Comparison of ENCODE assay signal across 22 cellular contexts in genomic region chr6:136780972-136781371, GRCh38. TPM values are rescaled to one million over a fixed set of nuclear protein-coding genes. Genes with fewer than 3 reads are reported as not detected.
DNase-seq lines count a peak whose midpoint lies in the region; ATAC-seq, FAIRE-seq and TF ChIP-seq lines count a peak whose summit lies in the region.
"Had no signal": no experiment of that assay in that cellular context is flagged by ENCODE, and none has a peak within 500 bp of the region (broad histone marks: within the 10 kb centered on the region; RNA-seq: fewer than 3 reads in every experiment).

No MANE protein-coding gene starts in this region.

- H3K79me2 ChIP-seq in PC-9 (ENCODE audit: low read depth) = peaks cover 92% of the 10 kb centered on the region

- CTCF ChIA-PET in PC-9 (lab: Charles Lee) = interaction anchor here (1.1 kb wide), 1 partner anchor 11 kb away, joined by 5 read pairs; the partner anchor contains the start of gene MAP3K5

- H3K27ac Mint-ChIP-seq in HFFc6 = no peak overlapping the region

- no peaks in the 10 kb centered on the region for H4K20me1 ChIP-seq in PC-9 (ENCODE audit: insufficient read depth)

- H3K4me3 ChIP-seq in left ventricle myocardium inferior = no peak overlapping the region
- H3K4me3 ChIP-seq in PC-9 = no peak overlapping the region
- no peak overlapping the region for H3K4me3 ChIP-seq in neutrophil (ENCODE audit: low read depth in 1 of 2, low read length in 1 of 2)
- no peak overlapping the region for H3K4me3 ChIP-seq in kidney (ENCODE audit: low read length in 2 of 2)
- H3K4me3 ChIP-seq: GM23248, HAP-1 had no signal

- H3K27me3 ChIP-seq in left ventricle myocardium inferior (ENCODE audit: low read depth) = no peaks in the 10 kb centered on the region
- H3K27me3 ChIP-seq in PC-9 (ENCODE audit: insufficient read depth, low read depth) = no peaks in the 10 kb centered on the region
- no peaks in the 10 kb centered on the region for H3K27me3 ChIP-seq in neutrophil

- no peak for ATAC-seq in left ventricle myocardium superior
- ATAC-seq: Panc1 had no signal

- peaks cover 43% of the 10 kb centered on the region for H3K4me1 Mint-ChIP-seq in HFFc6 (ENCODE audit: low read depth)

- no TSS peak for BruUV-seq in PC-9 (replicated peaks; lab: Mats Ljungman, UMichigan)

- H3F3A ChIP-seq in PC-9 (ENCODE audit: insufficient read depth, low read depth) = peaks cover 34% of the 10 kb centered on the region

- TF ChIP-seq CTCF in left ventricle myocardium inferior (IDR thresholded peaks at IDR 0.05; ENCODE audit: borderline replicate concordance) = no peak
- no peak for TF ChIP-seq CTCF in PC-9 (conservative IDR thresholded peaks at IDR 0.05)
- TF ChIP-seq CTCF in neutrophil (IDR thresholded peaks at IDR 0.05) = no peak
- no peak for TF ChIP-seq CTCF in HFFc6 (IDR thresholded peaks at IDR 0.05)
- no peak for TF ChIP-seq CTCF in kidney (IDR thresholded peaks at IDR 0.05; ENCODE audit: borderline replicate concordance, extremely low read depth, insufficient read depth)

- H3K9me2 ChIP-seq in PC-9 (ENCODE audit: insufficient read depth) = no peaks in the 10 kb centered on the region

- H3K4me3 Mint-ChIP-seq in HFFc6 = no peak overlapping the region

- DNase-seq in left ventricle myocardium inferior = no peak
- DNase-seq in left ventricle myocardium superior = no peak
- no peak for DNase-seq in PC-9
- peak in 1 of 61 donors; percentile 16 for DNase-seq in caudate nucleus (lab: John Stamatoyannopoulos, UW)
- no peak for DNase-seq in HFFc6
- no peak for DNase-seq in NCI-H524 treated with DMSO at 0.1 percent for 48 hours (lab: John Stamatoyannopoulos, UW)
- no peak for DNase-seq in kidney
- DNase-seq: AML-193; DMS79; GM23248; MV-4-11; NCI-H1105 treated with DMSO at 0.1 percent for 48 hours; NCI-H2029 treated with DMSO at 0.1 percent for 48 hours; NCI-H226; NCI-H510A treated with DMSO at 0.1 percent for 48 hours; NCI-H774; NK-92 treated with Interleukin-12 subunit alpha and Interleukin-12 subunit beta, amount 100 ng/mL, for 24 hours; SIG-M5 had no signal

- intact Hi-C loops in left ventricle myocardium inferior (cut with micrococcal nuclease) (no loop called here), left ventricle myocardium superior (cut with micrococcal nuclease) (no loop called here), PC-9 (cut with micrococcal nuclease; ENCODE audit: unreplicated experiment) (no loop called here), kidney (cut with DNase I) (no loop called here)

- no peaks in the 10 kb centered on the region for H3K9me3 Mint-ChIP-seq in HFFc6

- peaks cover 93% of the 10 kb centered on the region for H3K4me1 ChIP-seq in left ventricle myocardium inferior
- H3K4me1 ChIP-seq in PC-9 (replicated peaks; ENCODE audit: insufficient read depth) = peaks cover 79% of the 10 kb centered on the region
- peaks cover 47 to 59% of the 10 kb centered on the region in 2 experiments for H3K4me1 ChIP-seq in neutrophil (ENCODE audit: control insufficient read depth in 1 of 2, insufficient read depth in 1 of 2, low read depth in 1 of 2, low read length in 1 of 2)
- peaks cover 9 to 15% of the 10 kb centered on the region in 2 donors for H3K4me1 ChIP-seq in kidney (ENCODE audit: control insufficient read depth in 1 of 2, insufficient read depth in 1 of 2, low read depth in 1 of 2, low read length in 2 of 2)

- no peaks in the 10 kb centered on the region; the same call in 1 of the 2 replicates for H3K27me3 Mint-ChIP-seq in HFFc6 (ENCODE audit: insufficient read depth)

- FAIRE-seq in kidney (lab: Jason Lieb, UNC) = no peak
- FAIRE-seq: D721Med had no signal

- peaks cover 17% of the 10 kb centered on the region for H3K36me3 Mint-ChIP-seq in HFFc6 (ENCODE audit: low read depth)

- H3K27ac ChIP-seq in left ventricle myocardium inferior (replicated peaks) = peak overlapping the region; percentile 22
- H3K27ac ChIP-seq in PC-9 = peak overlapping the region; percentile 84; the same call in 1 of the 2 replicates
- H3K27ac ChIP-seq in caudate nucleus (ENCODE audit: low read depth, low read length) = peak overlapping the region; percentile 24
- H3K27ac ChIP-seq in neutrophil = peak overlapping the region; percentile 91
- H3K27ac ChIP-seq in kidney (ENCODE audit: low read depth in 2 of 2, low read length in 2 of 2) = no peak overlapping the region
- H3K27ac ChIP-seq: GM23248 had no signal

- H2AFZ ChIP-seq in PC-9 = no peak overlapping the region
- H2AFZ ChIP-seq: GM23248 had no signal

- no peak overlapping the region for H3K9ac ChIP-seq in kidney (ENCODE audit: low read length in 2 of 2)
- H3K9ac ChIP-seq: GM23248 had no signal

- H3K9me3 ChIP-seq in left ventricle myocardium inferior (replicated peaks) = no peaks in the 10 kb centered on the region
- H3K9me3 ChIP-seq in PC-9 (ENCODE audit: insufficient read depth, low read depth) = no peaks in the 10 kb centered on the region; the same call in 1 of the 2 replicates
- H3K9me3 ChIP-seq in neutrophil = no peaks in the 10 kb centered on the region
- no peaks in the 10 kb centered on the region for H3K9me3 ChIP-seq in kidney (ENCODE audit: control insufficient read depth in 1 of 2, low read length in 2 of 2)
- H3K9me3 ChIP-seq: HAP-1 had no signal

- H3K4me2 ChIP-seq in PC-9 = no peak overlapping the region

- POLR2A ChIA-PET in PC-9 (lab: Charles Lee; ENCODE audit: unreplicated experiment) = no interaction called here

- H3K36me3 ChIP-seq in left ventricle myocardium inferior = no peaks in the 10 kb centered on the region
- H3K36me3 ChIP-seq in PC-9 (ENCODE audit: low read depth) = peaks cover 32% of the 10 kb centered on the region; the same call in 1 of the 2 replicates
- peaks cover 5% of the 10 kb centered on the region for H3K36me3 ChIP-seq in neutrophil
- no peaks in the 10 kb centered on the region for H3K36me3 ChIP-seq in kidney (ENCODE audit: control insufficient read depth in 1 of 2, insufficient read depth in 2 of 2, low read length in 2 of 2)
- H3K36me3 ChIP-seq: HAP-1 had no signal

RNA-seq across cellular contexts. Expression of gene MAP3K5, which starts 11.3 kb away (rescaled TPM):
- total RNA-seq in left ventricle myocardium inferior (44.1 TPM), left ventricle myocardium superior (38.5 TPM), PC-9 (2021) (10.4 and 10.9 TPM in 2 replicates), kidney (32.9 TPM)
- total RNA-seq in HFFc6 (2021; fragmentation: NEBNext Ultra II Directional; extraction: Animal tissue kit (Norgen Biotek cat#: 25700)) = 10 to 100 TPM; 11.9 to 22.2 (median 19.1) TPM
- polyA plus RNA-seq in kidney (ENCODE audit: insufficient read depth, low read depth, low replicate concordance) = 5.9 TPM

RNA-seq across cellular contexts. Expression of gene PEX7, which starts 41.4 kb away (rescaled TPM):
- 14.8 TPM for total RNA-seq in left ventricle myocardium inferior
- 14.1 TPM for total RNA-seq in left ventricle myocardium superior
- total RNA-seq in PC-9 (2021) = 5.6 and 11.5 TPM in 2 replicates
- total RNA-seq in HFFc6 (2021; fragmentation: NEBNext Ultra II Directional; extraction: Animal tissue kit (Norgen Biotek cat#: 25700)) = 1 to 10 TPM; 6.4 to 7.6 (median 7.3) TPM
- 10.6 TPM for total RNA-seq in kidney
- polyA plus RNA-seq in kidney (ENCODE audit: insufficient read depth, low read depth, low replicate concordance) = 21.3 TPM

Comparison
In these comparisons a context has a peak if more than half of its experiments do, and no peak if none do; other contexts are left out.
1. H3K27ac ChIP-seq: peak in left ventricle myocardium inferior (single experiment), PC-9 (single experiment), caudate nucleus (single experiment) and neutrophil (single experiment); none in kidney (0 of 2).